ENCODE assay signal across 10 cellular contexts in the genomic region with DNA sequence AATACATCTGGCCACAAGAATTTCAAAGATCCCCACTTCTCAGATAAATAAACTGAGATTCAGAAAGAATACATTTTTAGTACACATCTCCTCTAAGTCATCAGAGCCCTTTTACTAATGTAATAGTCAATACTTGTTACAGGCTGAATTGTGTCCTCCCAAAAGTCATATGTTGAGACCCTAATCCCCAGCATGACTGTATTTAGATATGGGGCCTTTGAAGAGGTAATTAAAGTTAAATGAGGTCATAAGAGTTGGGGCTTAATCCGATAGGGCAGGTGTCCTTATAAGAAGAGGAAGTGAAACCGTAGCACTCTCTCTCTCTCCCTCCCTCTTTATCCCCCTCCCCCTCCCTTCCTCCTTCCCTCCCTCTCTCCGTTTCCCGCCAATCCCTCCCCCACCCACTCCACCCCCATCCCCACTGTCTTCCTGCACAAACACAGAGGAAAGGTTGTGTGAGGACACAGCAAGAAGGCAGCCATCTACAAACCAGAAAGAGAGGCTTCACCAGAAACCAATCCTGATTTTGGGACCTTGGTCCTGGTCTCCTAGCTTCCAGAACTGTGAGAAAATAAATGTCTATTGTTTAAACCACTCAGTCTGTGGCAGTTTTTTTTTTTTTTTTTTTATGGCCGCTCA.
DNase-seq lines count a peak whose midpoint lies in the region; ATAC-seq, FAIRE-seq and TF ChIP-seq lines count a peak whose summit lies in the region.
"Had no signal": no experiment of that assay in that cellular context is flagged by ENCODE, and none has a peak within 500 bp of the region (broad histone marks: within the 10 kb centered on the region; RNA-seq: fewer than 3 reads in every experiment).

No MANE protein-coding gene starts in this region.

- H3K4me3 Mint-ChIP-seq in chondrocyte (ENCODE audit: unreplicated experiment) = no peak overlapping the region
- H3K4me3 Mint-ChIP-seq in effector memory CD8-positive, alpha-beta T cell = no peak overlapping the region
- H3K4me3 Mint-ChIP-seq: neural crest cell had no signal

- TF ChIP-seq CTCF in chondrocyte (IDR thresholded peaks at IDR 0.05) = no peak

- no peak overlapping the region for H3K27ac Mint-ChIP-seq in chondrocyte (ENCODE audit: unreplicated experiment)
- H3K27ac Mint-ChIP-seq in effector memory CD8-positive, alpha-beta T cell = no peak overlapping the region

- DNase-seq in GM19239 (ENCODE audit: insufficient read length, low spot score) (no peak), NCI-H2227 treated with DMSO at 0.1 percent for 48 hours (lab: John Stamatoyannopoulos, UW) (peak; percentile 75), SW 1271 (lab: John Stamatoyannopoulos, UW) (no peak), chondrocyte (ENCODE audit: low spot score) (no peak), inferior parietal cortex (ENCODE audit: extremely low spot score) (no peak)
- DNase-seq in effector memory CD8-positive, alpha-beta T cell = no peak

- H3K27me3 Mint-ChIP-seq in chondrocyte (ENCODE audit: low read depth) = no peaks in the 10 kb centered on the region
- no peaks in the 10 kb centered on the region for H3K27me3 Mint-ChIP-seq in effector memory CD8-positive, alpha-beta T cell

- ATAC-seq in HG03095 (IDR thresholded peaks at IDR 0.05; ENCODE audit: unreplicated experiment) = peak; percentile 86
- no peak for ATAC-seq in effector memory CD8-positive, alpha-beta T cell (replicated peaks)
- ATAC-seq: HCT116 had no signal

- peaks cover 10% of the 10 kb centered on the region for H3K9me3 Mint-ChIP-seq in chondrocyte (ENCODE audit: low read depth)
- no peaks in the 10 kb centered on the region for H3K9me3 Mint-ChIP-seq in effector memory CD8-positive, alpha-beta T cell

- FAIRE-seq in GM19239 (lab: Jason Lieb, UNC) = peak; percentile 82
- FAIRE-seq in islet of Langerhans (lab: Jason Lieb, UNC) = peak; percentile 47

- peaks cover 4% of the 10 kb centered on the region for H3K4me1 Mint-ChIP-seq in chondrocyte (ENCODE audit: low read depth)
- H3K4me1 Mint-ChIP-seq in effector memory CD8-positive, alpha-beta T cell (ENCODE audit: low read depth in 2 of 2) = no peaks in the 10 kb centered on the region

- H3K36me3 Mint-ChIP-seq in chondrocyte (ENCODE audit: low read depth) = peaks cover 2% of the 10 kb centered on the region
- no peaks in the 10 kb centered on the region for H3K36me3 Mint-ChIP-seq in effector memory CD8-positive, alpha-beta T cell (ENCODE audit: insufficient read depth)
